In the genomic region with DNA sequence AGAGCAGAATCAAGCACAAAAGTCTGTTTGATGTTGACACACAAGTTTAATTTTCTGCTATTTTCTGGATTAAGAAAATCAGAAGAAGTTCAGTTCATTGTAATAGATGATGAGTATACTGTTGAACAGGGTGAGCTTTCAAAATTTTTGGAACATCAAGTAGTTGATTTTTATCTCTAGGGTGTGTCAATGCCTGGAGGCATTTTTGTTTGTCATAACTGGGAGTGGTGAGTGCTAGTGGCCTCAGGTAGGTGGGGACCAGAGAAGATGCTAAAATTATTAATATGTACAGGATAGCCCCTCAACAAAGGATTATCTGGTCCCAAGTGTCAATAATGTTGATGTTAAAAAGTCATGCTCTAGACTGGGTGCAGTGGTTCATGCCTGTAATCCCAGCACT, we compare ENCODE assay signal across 3 cellular contexts.
"Had no signal": no experiment of that assay in that cellular context is flagged by ENCODE, and none has a peak within 500 bp of the region (broad histone marks: within the 10 kb centered on the region; RNA-seq: fewer than 3 reads in every experiment).

No MANE protein-coding gene starts in this region.

- ATAC-seq: GM12878 had no signal

- DNase-seq: GDM1, GF-D8 had no signal

- H3K4me3 ChIP-seq: GM12878 had no signal
